16 cellular contexts compared by ENCODE assay signal in the genomic region with DNA sequence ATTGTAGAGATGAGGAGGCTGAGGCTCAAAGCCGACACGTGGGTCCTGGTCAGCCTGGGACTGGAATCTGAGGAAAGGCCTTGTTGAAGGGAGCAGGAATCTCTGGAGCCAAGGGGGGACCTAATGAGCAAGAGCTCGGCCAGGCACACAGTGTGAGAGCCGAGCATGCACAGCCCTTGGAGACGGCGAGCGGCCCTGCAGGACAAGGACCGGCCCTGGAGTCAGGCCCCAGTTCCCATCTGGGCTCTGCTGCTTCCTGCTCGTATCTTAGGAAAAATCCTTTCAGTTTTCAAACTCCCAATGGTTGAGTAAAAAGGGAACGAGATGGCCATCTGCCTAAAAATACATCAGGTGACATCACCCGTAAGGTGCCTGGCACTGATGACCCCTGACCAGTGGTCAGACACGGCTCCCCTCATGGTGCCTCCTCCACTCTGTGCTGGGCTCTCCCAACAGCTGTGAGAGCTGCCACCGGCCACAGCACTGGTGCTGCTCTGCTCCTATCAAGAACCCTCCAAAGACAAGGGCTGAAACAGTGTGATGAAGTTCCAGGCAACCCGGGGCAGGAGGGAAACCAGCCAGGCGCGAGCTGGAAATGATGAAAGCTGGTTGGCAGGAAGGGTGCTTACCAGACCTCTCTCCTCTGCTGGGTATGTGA.
"Had no signal": no experiment of that assay in that cellular context is flagged by ENCODE, and none has a peak within 500 bp of the region (broad histone marks: within the 10 kb centered on the region; RNA-seq: fewer than 3 reads in every experiment).

No MANE protein-coding gene starts in this region.

- H3K9me3 ChIP-seq: esophagus squamous epithelium, testis, upper lobe of right lung had no signal

- H3K27ac ChIP-seq: brain microvascular endothelial cell, esophagus squamous epithelium, parathyroid adenoma, testis, upper lobe of right lung had no signal

- H3K27ac Mint-ChIP-seq: stimulated activated naive CD8-positive, alpha-beta T cell treated with anti-CD3 and anti-CD28 coated beads, Interleukin-15, amount 100 ng/mL, for 72 hours; T-helper 2 cell treated with Interferon-gamma antibody and Interleukin-4, amounts not matched to agents 5 μg/mL and 100 μg/mL, for 36 hours had no signal

- H3K4me3 Mint-ChIP-seq: naive thymus-derived CD4-positive, alpha-beta T cell; stimulated activated naive CD8-positive, alpha-beta T cell treated with anti-CD3 and anti-CD28 coated beads, Interleukin-15, amount 100 ng/mL, for 72 hours; T-helper 2 cell treated with Interferon-gamma antibody and Interleukin-4, amounts not matched to agents 5 μg/mL and 100 μg/mL, for 36 hours had no signal

- DNase-seq: activated CD4-positive, CD25-positive, alpha-beta regulatory T cell; activated naive CD4-positive, alpha-beta T cell treated with Interleukin-2 at 50 U/mL for 16 hours; anterior cingulate cortex; brain microvascular endothelial cell; effector CD8-positive, alpha-beta T cell; esophagus squamous epithelium; naive thymus-derived CD4-positive, alpha-beta T cell; retina; small intestine; stimulated activated CD4-positive, alpha-beta T cell treated with anti-CD3 and anti-CD28 coated beads, Interleukin-4, amount 100 ng/mL, for 4 hours; stimulated activated CD8-positive, alpha-beta memory T cell treated with anti-CD3 and anti-CD28 coated beads, Interleukin-4, amount 100 ng/mL, for 48 hours; stimulated activated naive CD8-positive, alpha-beta T cell treated with anti-CD3 and anti-CD28 coated beads, Interleukin-15, amount 100 ng/mL, for 72 hours; testis; upper lobe of right lung had no signal

- H3K9me3 Mint-ChIP-seq: stimulated activated naive CD8-positive, alpha-beta T cell treated with anti-CD3 and anti-CD28 coated beads, Interleukin-15, amount 100 ng/mL, for 72 hours; T-helper 2 cell treated with Interferon-gamma antibody and Interleukin-4, amounts not matched to agents 5 μg/mL and 100 μg/mL, for 36 hours had no signal

- H3K4me1 ChIP-seq: parathyroid adenoma, testis, upper lobe of right lung had no signal

- H3K4me3 ChIP-seq: esophagus squamous epithelium, testis, upper lobe of right lung had no signal

- H3K27me3 ChIP-seq: brain microvascular endothelial cell, esophagus squamous epithelium, testis, upper lobe of right lung had no signal
